In genomic region chr17:1736348-1737281, GRCh38 we compare ENCODE assay signal across 8 cellular contexts. TPM values are rescaled to one million over a fixed set of nuclear protein-coding genes. Genes with fewer than 3 reads are reported as not detected.
DNase-seq lines count a peak whose midpoint lies in the region; ATAC-seq and TF ChIP-seq lines count a peak whose summit lies in the region.

No MANE protein-coding gene starts in this region.

- 35 to 48% methylated on average over 23 to 24 of the region's 25 CpGs for WGBS in tibial nerve, 2 donors

- H4K20me1 ChIP-seq in BLaER1 treated with 17β-estradiol and CSF1 and Interleukin-3, amounts not matched to agents 10 nM and 100 nM = peaks cover 0 to 58% (median 11%) of the 10 kb centered on the region in 11 experiments; a peak in 11 of 22 replicates
- peaks cover 3% of the 10 kb centered on the region; the same call in 1 of the 2 replicates for H4K20me1 ChIP-seq in Karpas-422 (ENCODE audit: insufficient read depth, low read depth, low read length)

- DNase-seq in Karpas-422 (peak; percentile 55), astrocyte of the hippocampus (ENCODE audit: low read depth, low spot score) (peak; percentile 60), left colon (no peak), tibial nerve (ENCODE audit: low spot score in 2 of 2) (peak in 1 of 2 donors; percentile 49), MG63 (no peak), NCI-H1417 (lab: John Stamatoyannopoulos, UW) (no peak), NCI-H774 (lab: John Stamatoyannopoulos, UW) (no peak)

- no peaks in the 10 kb centered on the region for H3K9me3 ChIP-seq in BLaER1 treated with 17β-estradiol and CSF1 and Interleukin-3, amounts not matched to agents 10 nM and 100 nM (replicated peaks in 1 of 11)
- H3K9me3 ChIP-seq in Karpas-422 (ENCODE audit: low read length) (no peaks in the 10 kb centered on the region), tibial nerve (no peaks in the 10 kb centered on the region), MG63 (no peaks in the 10 kb centered on the region)

- peak overlapping the region in 10 of 11 experiments; percentile 8 to 59 (median 44); a peak in 12 of 22 replicates for H3K9ac ChIP-seq in BLaER1 treated with 17β-estradiol and CSF1 and Interleukin-3, amounts not matched to agents 10 nM and 100 nM
- H3K9ac ChIP-seq in Karpas-422 (ENCODE audit: low read length) = no peak overlapping the region

- peak in 1 of 2 donors; percentile 12 for TF ChIP-seq EP300 in tibial nerve (IDR thresholded peaks at IDR 0.05)

- peak overlapping the region in 1 of 10 experiments; percentile 11; a peak in 1 of 20 replicates for H3K4me3 ChIP-seq in BLaER1 treated with 17β-estradiol and CSF1 and Interleukin-3, amounts not matched to agents 10 nM and 100 nM
- no peak overlapping the region for H3K4me3 ChIP-seq in Karpas-422 (ENCODE audit: low read length)
- H3K4me3 ChIP-seq in tibial nerve = no peak overlapping the region
- no peak overlapping the region for H3K4me3 ChIP-seq in MG63

- TF ChIP-seq POLR2A in tibial nerve (IDR thresholded peaks at IDR 0.05) = no peak

- no peaks in the 10 kb centered on the region for H3K79me2 ChIP-seq in Karpas-422 (ENCODE audit: low read length)

- no peak for TF ChIP-seq CTCF in tibial nerve (IDR thresholded peaks at IDR 0.05)

- H3K4me2 ChIP-seq in BLaER1 treated with 17β-estradiol and CSF1 and Interleukin-3, amounts not matched to agents 10 nM and 100 nM = peak overlapping the region; percentile 12 to 84 (median 55); a peak in 19 of 22 replicates
- no peak overlapping the region for H3K4me2 ChIP-seq in Karpas-422 (ENCODE audit: low read depth, low read length, poor library complexity, severe bottlenecking)

- no peaks in the 10 kb centered on the region for H3K9me2 ChIP-seq in Karpas-422 (replicated peaks; ENCODE audit: insufficient read depth, low read length)

- peaks cover 48 to 61% (median 54%) of the 10 kb centered on the region in 10 experiments for H3K4me1 ChIP-seq in BLaER1 treated with 17β-estradiol and CSF1 and Interleukin-3, amounts not matched to agents 10 nM and 100 nM
- H3K4me1 ChIP-seq in Karpas-422 (ENCODE audit: low read length) = peaks cover 50% of the 10 kb centered on the region
- peaks cover 0 to 30% (median 17%) of the 10 kb centered on the region in 4 donors for H3K4me1 ChIP-seq in tibial nerve

- peak; percentile 45 for ATAC-seq in left colon

- intact Hi-C loops in left colon (cut with DNase I, micrococcal nuclease) = no loop called here

- peak overlapping the region in 10 of 11 experiments; percentile 10 to 55 (median 42); a peak in 13 of 22 replicates for H3K27ac ChIP-seq in BLaER1 treated with 17β-estradiol and CSF1 and Interleukin-3, amounts not matched to agents 10 nM and 100 nM
- H3K27ac ChIP-seq in Karpas-422 (ENCODE audit: low read length) (no peak overlapping the region), tibial nerve (peak overlapping the region in 3 of 4 donors; percentile 51 to 75 (median 69))

- no peaks in the 10 kb centered on the region for H3K27me3 ChIP-seq in BLaER1 treated with 17β-estradiol and CSF1 and Interleukin-3, amounts not matched to agents 10 nM and 100 nM
- H3K27me3 ChIP-seq in Karpas-422 (ENCODE audit: low read length) (no peaks in the 10 kb centered on the region), tibial nerve (no peaks in the 10 kb centered on the region), MG63 (no peaks in the 10 kb centered on the region)

- peaks cover 17 to 58% (median 43%) of the 10 kb centered on the region in 11 experiments for H3K36me3 ChIP-seq in BLaER1 treated with 17β-estradiol and CSF1 and Interleukin-3, amounts not matched to agents 10 nM and 100 nM
- H3K36me3 ChIP-seq in Karpas-422 (ENCODE audit: insufficient read depth, low read length) (no peaks in the 10 kb centered on the region; the same call in 1 of the 2 replicates), tibial nerve (peaks cover 2 to 68% (median 4%) of the 10 kb centered on the region in 3 donors), MG63 (no peaks in the 10 kb centered on the region)

- no peak overlapping the region for H2AFZ ChIP-seq in Karpas-422 (ENCODE audit: low read length)

RNA-seq across cellular contexts. Expression of gene SERPINF2, which starts 6.1 kb away (rescaled TPM):
- total RNA-seq in Karpas-422 (2014; rRNA removed; shearing (Covaris generic); ENCODE audit: low replicate concordance) = 0.19 and 0.32 TPM in 2 replicates
- total RNA-seq in left colon = 1 to 10 TPM; 1.4 to 2.7 TPM
- total RNA-seq in tibial nerve = 10 to 100 TPM in 2 of 4 donors, 1 to 10 TPM in 2; 6.1 to 21.3 (median 11.4) TPM
- not detected in 2 replicates for total RNA-seq in MG63 (2014; rRNA removed; shearing (Covaris generic); ENCODE audit: low replicate concordance)

RNA-seq across cellular contexts. Expression of gene WDR81, which starts 12.1 kb away (rescaled TPM):
- 11.7 and 28.9 TPM in 2 replicates for total RNA-seq in Karpas-422 (2014; rRNA removed; shearing (Covaris generic); ENCODE audit: low replicate concordance)
- total RNA-seq in left colon (10 to 100 TPM; 16.1 to 23.4 TPM), tibial nerve (100 to 1,000 TPM in 2 of 4 donors, 10 to 100 TPM in 2; 54.4 to 111 (median 92.0) TPM)
- total RNA-seq in MG63 (2014; rRNA removed; shearing (Covaris generic); ENCODE audit: low replicate concordance) = 7.2 and 20.3 TPM in 2 replicates

RNA-seq across cellular contexts. Expression of gene SERPINF1, which starts 25.2 kb away (rescaled TPM):
- total RNA-seq in Karpas-422 (2014; rRNA removed; shearing (Covaris generic); ENCODE audit: low replicate concordance) = 45.5 and 62.2 TPM in 2 replicates
- total RNA-seq in left colon (10 to 100 TPM; 33.3 to 60.6 TPM), tibial nerve (1,000 to 10,000 TPM in 1 of 4 donors, 100 to 1,000 TPM in 3; 720 to 2,221 (median 908) TPM)
- 1.2 and 5.0 TPM in 2 replicates for total RNA-seq in MG63 (2014; rRNA removed; shearing (Covaris generic); ENCODE audit: low replicate concordance)

RNA-seq across cellular contexts. Expression of gene TLCD2, which starts 26.4 kb away (rescaled TPM):
- total RNA-seq in Karpas-422 (2014; rRNA removed; shearing (Covaris generic); ENCODE audit: low replicate concordance) = not detected in 2 replicates
- 10 to 100 TPM; 33.1 to 50.7 TPM for total RNA-seq in left colon
- 10 to 100 TPM in 3 of 4 donors, 1 to 10 TPM in 1; 7.5 to 11.8 (median 11.1) TPM for total RNA-seq in tibial nerve
- total RNA-seq in MG63 (2014; rRNA removed; shearing (Covaris generic); ENCODE audit: low replicate concordance) = 0.37 and 0.59 TPM in 2 replicates

RNA-seq across cellular contexts. Expression of gene PRPF8, which starts 51.9 kb away (rescaled TPM):
- 105 and 130 TPM in 2 replicates for total RNA-seq in Karpas-422 (2014; rRNA removed; shearing (Covaris generic); ENCODE audit: low replicate concordance)
- total RNA-seq in left colon (100 to 1,000 TPM; 162 to 204 TPM), tibial nerve (100 to 1,000 TPM; 176 to 235 (median 194) TPM)
- 80.5 and 100 TPM in 2 replicates for total RNA-seq in MG63 (2014; rRNA removed; shearing (Covaris generic); ENCODE audit: low replicate concordance)

Comparison
In these comparisons a context has a peak if more than half of its experiments do, and no peak if none do; other contexts are left out.
1. DNase-seq: peak in Karpas-422 (single experiment) and astrocyte of the hippocampus (single experiment); none in left colon (0 of 2), MG63 (single experiment), NCI-H1417 (0 of 3) and NCI-H774 (single experiment).
2. RNA of gene SERPINF1, which starts 25.2 kb away (total RNA-seq): 720 to 2,221 TPM in tibial nerve; 33.3 to 60.6 TPM in left colon, 45.5 to 62.2 TPM in Karpas-422 and 1.2 to 5.0 TPM in MG63; every median in the first group is over 10 times any median in the second.